15 cellular contexts compared by ENCODE assay signal in genomic region chr2:241977557-241978300, GRCh38.
"Had no signal": no experiment of that assay in that cellular context is flagged by ENCODE, and none has a peak within 500 bp of the region (broad histone marks: within the 10 kb centered on the region; RNA-seq: fewer than 3 reads in every experiment).

No MANE protein-coding gene starts in this region.

- FAIRE-seq: endometrium, TTC549 had no signal

- H3K27me3 Mint-ChIP-seq: activated naive CD8-positive, alpha-beta T cell treated with anti-CD3 and anti-CD28 coated beads, Interleukin-2, amount 10 ng/mL, durations not matched to agents 7 days and 5 days had no signal

- H3K9me3 Mint-ChIP-seq: activated naive CD8-positive, alpha-beta T cell treated with anti-CD3 and anti-CD28 coated beads, Interleukin-2, amount 10 ng/mL, durations not matched to agents 7 days and 5 days; nephron had no signal

- H3K9me3 ChIP-seq: left lung had no signal

- H3K4me1 ChIP-seq: esophagus muscularis mucosa, left lung, tibial nerve had no signal

- H3K27ac ChIP-seq: esophagus muscularis mucosa, left lung, tibial nerve had no signal

- H3K4me3 Mint-ChIP-seq: activated naive CD8-positive, alpha-beta T cell treated with anti-CD3 and anti-CD28 coated beads, Interleukin-2, amount 10 ng/mL, durations not matched to agents 7 days and 5 days; nephron had no signal

- H3K27me3 ChIP-seq: esophagus muscularis mucosa, left lung, tibial nerve had no signal

- H3K4me3 ChIP-seq: esophagus muscularis mucosa, left lung, tibial nerve had no signal

- H3K4me1 Mint-ChIP-seq: activated naive CD8-positive, alpha-beta T cell treated with anti-CD3 and anti-CD28 coated beads, Interleukin-2, amount 10 ng/mL, durations not matched to agents 7 days and 5 days had no signal

- H3K27ac Mint-ChIP-seq: activated naive CD8-positive, alpha-beta T cell treated with anti-CD3 and anti-CD28 coated beads, Interleukin-2, amount 10 ng/mL, durations not matched to agents 7 days and 5 days; nephron had no signal

- H3K36me3 ChIP-seq: left lung had no signal

- ATAC-seq: left lung had no signal

- DNase-seq: activated CD4-positive, alpha-beta T cell treated with anti-CD3 and anti-CD28 coated beads, Interleukin-2, amount 50 U/mL, for 1 hour; activated CD4-positive, CD25-positive, alpha-beta regulatory T cell; activated gamma-delta T cell; activated naive CD8-positive, alpha-beta T cell treated with anti-CD3 and anti-CD28 coated beads, Interleukin-2, amount 10 ng/mL, durations not matched to agents 7 days and 5 days; activated T-cell treated with anti-CD3 and anti-CD28 coated beads, Interleukin-2, amount 50 U/mL, for 48 hours; anterior cingulate cortex; glutamatergic neuron; left lung; stimulated activated CD4-positive, alpha-beta T cell treated with anti-CD3 and anti-CD28 coated beads, Interleukin-4, amount 100 ng/mL, for 1 hour; T-helper 2 cell had no signal
